In genomic region chr1:6234502-6235295, GRCh38 we compare ENCODE assay signal across 8 cellular contexts. TPM values are rescaled to one million over a fixed set of nuclear protein-coding genes. Genes with fewer than 3 reads are reported as not detected.
DNase-seq lines count a peak whose midpoint lies in the region; ATAC-seq and TF ChIP-seq lines count a peak whose summit lies in the region.

No MANE protein-coding gene starts in this region.

- H3K79me2 ChIP-seq in KMS-11 (ENCODE audit: insufficient read depth, low read depth): peaks cover 22% of the 10 kb centered on the region

- H3K4me3 ChIP-seq in KMS-11 (IDR thresholded peaks at IDR 0.05; ENCODE audit: insufficient read depth, low read depth, low read length) (peak overlapping the region; percentile 61), mononuclear cell (ENCODE audit: low read length) (peak overlapping the region; percentile 53)

- H3K9me3 ChIP-seq in mononuclear cell (ENCODE audit: low read depth, low read length): no peaks in the 10 kb centered on the region

- POLR2A ChIA-PET in MCF 10A (lab: Yijun Ruan, JAX): interaction anchor here (0.7 to 4.0 kb wide), 11 partner anchors 9 to 163 kb away, joined by 3 to 42 read pairs (median 4); partner anchors contain the start of genes RNF207 and RPL22

- H3K4me2 ChIP-seq in KMS-11: peak overlapping the region; percentile 89

- CTCF ChIA-PET in MCF 10A (lab: Yijun Ruan, JAX): interaction anchor here (0.7 to 2.0 kb wide), 7 partner anchors 9 to 37 kb away, joined by 3 to 10 read pairs (median 4); no protein-coding TSS in a partner anchor

- no peaks in the 10 kb centered on the region for H4K20me1 ChIP-seq in KMS-11 (ENCODE audit: insufficient read depth)

- H2AFZ ChIP-seq in KMS-11 (ENCODE audit: low read depth): peak overlapping the region; percentile 44

- H3K4me1 Mint-ChIP-seq in CD14-positive monocyte: peaks cover 12% of the 10 kb centered on the region
- peaks cover 10% of the 10 kb centered on the region for H3K4me1 Mint-ChIP-seq in MCF 10A (ENCODE audit: insufficient read depth, unreplicated experiment)

- intact Hi-C loops in CD14-positive monocyte (cut with micrococcal nuclease): loop anchor here (2.0 kb wide), 2 partner anchors 34 to 36 kb away; partner anchors contain the start of gene RPL22 (in 1 of the 2)
- intact Hi-C loops in MCF 10A (cut with micrococcal nuclease): no loop called here

- H3K27ac Mint-ChIP-seq in CD14-positive monocyte: no peak overlapping the region
- peak overlapping the region; percentile 75 for H3K27ac Mint-ChIP-seq in MCF 10A (ENCODE audit: low read depth, unreplicated experiment)

- DNase-seq in CD14-positive monocyte (ENCODE audit: low spot score) (no peak), MCF 10A (ENCODE audit: unreplicated experiment) (no peak), MV-4-11 (lab: John Stamatoyannopoulos, UW) (no peak), DMS153 treated with DMSO at 0.1 percent for 48 hours (lab: John Stamatoyannopoulos, UW; ENCODE audit: unreplicated experiment) (no peak)

- H3K36me3 ChIP-seq in KMS-11 (ENCODE audit: insufficient read depth): peaks cover 6% of the 10 kb centered on the region; the same call in 1 of the 2 replicates

- H3K27ac ChIP-seq in KMS-11: peak overlapping the region; percentile 36; the same call in 1 of the 2 replicates

- H3K4me3 Mint-ChIP-seq in CD14-positive monocyte (peak overlapping the region; percentile 85 to 92), MCF 10A (ENCODE audit: unreplicated experiment) (peak overlapping the region; percentile 77)

- H3K36me3 Mint-ChIP-seq in CD14-positive monocyte (peaks cover 26 to 44% of the 10 kb centered on the region in 2 donors), MCF 10A (ENCODE audit: insufficient read depth, unreplicated experiment) (peaks cover 51% of the 10 kb centered on the region)

- peak overlapping the region; percentile 83 for H3K9ac ChIP-seq in KMS-11

- ATAC-seq in GM21825 (IDR thresholded peaks at IDR 0.05; ENCODE audit: unreplicated experiment) (no peak), HG03565 (IDR thresholded peaks at IDR 0.05; ENCODE audit: unreplicated experiment) (no peak)

- BruUV-seq in MCF 10A (replicated peaks; lab: Mats Ljungman, UMichigan): no TSS peak

- H3K4me1 ChIP-seq in KMS-11 (ENCODE audit: low read depth, poor library complexity, severe bottlenecking) (peaks cover 6% of the 10 kb centered on the region), mononuclear cell (ENCODE audit: insufficient read depth, low read length) (peaks cover 9% of the 10 kb centered on the region)

- no peak for TF ChIP-seq CTCF in CD14-positive monocyte (IDR thresholded peaks at IDR 0.05)
- TF ChIP-seq CTCF in KMS-11 (conservative IDR thresholded peaks at IDR 0.05; ENCODE audit: low read depth, low read length): no peak
- TF ChIP-seq CTCF in MCF 10A (IDR thresholded peaks at IDR 0.05; ENCODE audit: unreplicated experiment): no peak

- H3K9me3 Mint-ChIP-seq in CD14-positive monocyte (peaks cover 0 to 4% (median 0%) of the 10 kb centered on the region in 7 donors), MCF 10A (ENCODE audit: unreplicated experiment) (no peaks in the 10 kb centered on the region)

- H3K27me3 ChIP-seq in KMS-11 (ENCODE audit: insufficient read depth, low read depth) (peaks cover 11% of the 10 kb centered on the region; the same call in 1 of the 2 replicates), mononuclear cell (ENCODE audit: insufficient read depth, low read length) (peaks cover 8% of the 10 kb centered on the region)

- H3K27me3 Mint-ChIP-seq in CD14-positive monocyte (ENCODE audit: low read depth in 3 of 3) (peaks cover 21 to 25% (median 23%) of the 10 kb centered on the region in 3 donors), MCF 10A (ENCODE audit: insufficient read depth, unreplicated experiment) (no peaks in the 10 kb centered on the region)

RNA-seq across cellular contexts. Expression of gene ICMT, which starts 1.1 kb away (rescaled TPM):
- 10 to 100 TPM; 17.0 to 17.3 TPM for polyA plus RNA-seq in CD14-positive monocyte
- 26.5 and 28.3 TPM in 2 replicates for total RNA-seq in MCF 10A (2022)
- 6.3 TPM for total RNA-seq in mononuclear cell

RNA-seq across cellular contexts. Expression of gene HES3, which starts 9.3 kb away (rescaled TPM):
- not detected for polyA plus RNA-seq in CD14-positive monocyte
- total RNA-seq in MCF 10A (2022) (not detected in 2 replicates), mononuclear cell (not detected)

RNA-seq across cellular contexts. Expression of gene GPR153, which starts 26.2 kb away (rescaled TPM):
- under 1 TPM in 1 of 2 donors, not detected in 1; 0.04 TPM for polyA plus RNA-seq in CD14-positive monocyte
- total RNA-seq in MCF 10A (2022) (4.6 and 5.0 TPM in 2 replicates), mononuclear cell (0.84 TPM)

RNA-seq across cellular contexts. Expression of gene RNF207, which starts 28.8 kb away (rescaled TPM):
- polyA plus RNA-seq in CD14-positive monocyte: under 1 TPM in 1 of 2 donors, not detected in 1; 0.10 TPM
- 6.2 and 12.4 TPM in 2 replicates for total RNA-seq in MCF 10A (2022)
- 2.1 TPM for total RNA-seq in mononuclear cell

RNA-seq across cellular contexts. Expression of gene RPL22, which starts 35.3 kb away (rescaled TPM):
- polyA plus RNA-seq in CD14-positive monocyte: 10 to 100 TPM; 65.6 to 97.2 TPM
- 477 and 513 TPM in 2 replicates for total RNA-seq in MCF 10A (2022)
- 224 TPM for total RNA-seq in mononuclear cell
